In genomic region chrX:41300758-41301437, GRCh38 we compare ENCODE assay signal across 15 cellular contexts. TPM values are rescaled to one million over a fixed set of nuclear protein-coding genes. Genes with fewer than 3 reads are reported as not detected.
DNase-seq lines count a peak whose midpoint lies in the region; ATAC-seq and TF ChIP-seq lines count a peak whose summit lies in the region.
"Had no signal": no experiment of that assay in that cellular context is flagged by ENCODE, and none has a peak within 500 bp of the region (broad histone marks: within the 10 kb centered on the region; RNA-seq: fewer than 3 reads in every experiment).

No MANE protein-coding gene starts in this region.

- POLR2A ChIA-PET in CD8-positive, alpha-beta T cell (lab: Charles Lee), result no interaction called here

- H3K9me3 ChIP-seq in hepatocyte (ENCODE audit: low read depth) (no peaks in the 10 kb centered on the region), H9 (ENCODE audit: control insufficient read depth, low read depth, low read length) (no peaks in the 10 kb centered on the region)
- H3K9me3 ChIP-seq in CD8-positive, alpha-beta T cell (ENCODE audit: low read length), result no peaks in the 10 kb centered on the region
- H3K9me3 ChIP-seq: ascending aorta, transverse colon had no signal

- H3K27me3 ChIP-seq in hepatocyte, result no peaks in the 10 kb centered on the region
- H3K27me3 ChIP-seq in CD8-positive, alpha-beta T cell (ENCODE audit: insufficient read depth, low read length), result no peaks in the 10 kb centered on the region
- no peaks in the 10 kb centered on the region for H3K27me3 ChIP-seq in H9 (ENCODE audit: insufficient read depth, low read length)
- H3K27me3 ChIP-seq: ascending aorta, transverse colon had no signal

- H3K23ac ChIP-seq in H9 (ENCODE audit: insufficient read length, low read depth, low read length), result no peak overlapping the region

- no peak overlapping the region for H4K5ac ChIP-seq in H9 (ENCODE audit: insufficient read length, low read depth, low read length)

- H3K4me1 ChIP-seq in hepatocyte (ENCODE audit: insufficient read depth) (no peaks in the 10 kb centered on the region), H9 (ENCODE audit: insufficient read depth, low read length) (peaks cover 3% of the 10 kb centered on the region; the same call in 1 of the 2 replicates)
- H3K4me1 ChIP-seq in CD8-positive, alpha-beta T cell (ENCODE audit: insufficient read depth, low read length), result no peaks in the 10 kb centered on the region
- H3K4me1 ChIP-seq: ascending aorta, transverse colon had no signal

- intact Hi-C loops in CD8-positive, alpha-beta T cell (cut with DNase I, micrococcal nuclease), result no loop called here

- no peak overlapping the region for H3K56ac ChIP-seq in H9 (ENCODE audit: insufficient read length, low read depth, low read length)

- H3K27me3 Mint-ChIP-seq in CD8-positive, alpha-beta T cell (ENCODE audit: low read depth), result no peaks in the 10 kb centered on the region
- peaks cover 2% of the 10 kb centered on the region; the same call in 1 of the 2 replicates for H3K27me3 Mint-ChIP-seq in H9 (ENCODE audit: low read depth)

- no peaks in the 10 kb centered on the region for H3K36me3 ChIP-seq in hepatocyte (replicated peaks; ENCODE audit: insufficient read depth, low read depth)
- no peaks in the 10 kb centered on the region for H3K36me3 ChIP-seq in CD8-positive, alpha-beta T cell (ENCODE audit: insufficient read depth, low read length)
- H3K36me3 ChIP-seq: ascending aorta, transverse colon had no signal

- no peak overlapping the region for H3K4me3 ChIP-seq in hepatocyte
- no peak overlapping the region for H3K4me3 ChIP-seq in CD8-positive, alpha-beta T cell (ENCODE audit: low read depth, low read length)
- H3K4me3 ChIP-seq: ascending aorta, transverse colon had no signal

- no peak overlapping the region for H4K8ac ChIP-seq in H9 (replicated peaks; ENCODE audit: insufficient read length, low read depth, low read length)

- peak; percentile 1 for DNase-seq in ACHN
- DNase-seq in HS-27A (ENCODE audit: low read depth), result peak; percentile 22
- peak; percentile 24 for DNase-seq in astrocyte of the hippocampus (ENCODE audit: low read depth, low spot score)
- no peak for DNase-seq in hepatocyte (ENCODE audit: low spot score)
- no peak for DNase-seq in NCI-H187 (lab: John Stamatoyannopoulos, UW)
- no peak for DNase-seq in central memory CD4-positive, alpha-beta T cell
- no peak for DNase-seq in CD8-positive, alpha-beta T cell
- DNase-seq in H9, result no peak
- DNase-seq: activated CD4-positive, alpha-beta T cell treated with anti-CD3 and anti-CD28 coated beads, Interleukin-2, amount 50 U/mL, for 4 hours; activated T-cell treated with anti-CD3 and anti-CD28 coated beads, Interleukin-2, amount 50 U/mL, for 72 hours; NCI-H774; stimulated activated CD4-positive, alpha-beta T cell treated with anti-CD3 and anti-CD28 coated beads, Interleukin-4, amount 100 ng/mL, for 1 hour; transverse colon had no signal

- H3K36me3 Mint-ChIP-seq in CD8-positive, alpha-beta T cell, result no peaks in the 10 kb centered on the region
- H3K36me3 Mint-ChIP-seq in H9 (ENCODE audit: insufficient read depth in 1 of 3, low read depth in 3 of 3), result peaks cover 0 to 8% (median 4%) of the 10 kb centered on the region in 3 experiments; a peak in 5 of 7 replicates

- no peak overlapping the region for H3K9ac ChIP-seq in H9 (ENCODE audit: extremely low read depth, insufficient read length, low read length)

- H2BK15ac ChIP-seq in H9 (ENCODE audit: low read depth, low read length), result no peak overlapping the region

- TF ChIP-seq CTCF in hepatocyte (IDR thresholded peaks at IDR 0.05; ENCODE audit: poor library complexity) (no peak), H9 (conservative IDR thresholded peaks at IDR 0.05) (no peak)
- TF ChIP-seq CTCF in CD8-positive, alpha-beta T cell (IDR thresholded peaks at IDR 0.05), result no peak

- no peak overlapping the region for H3T11ph ChIP-seq in H9 (ENCODE audit: low read length)

- no peaks in the 10 kb centered on the region for H3K9me3 Mint-ChIP-seq in CD8-positive, alpha-beta T cell
- H3K9me3 Mint-ChIP-seq in H9, result peaks cover 61 to 69% of the 10 kb centered on the region in 2 experiments
- H3K9me3 Mint-ChIP-seq: activated T-cell treated with anti-CD3 and anti-CD28 coated beads, Interleukin-2, amount 50 U/mL, for 72 hours had no signal

- no peak overlapping the region for H4K91ac ChIP-seq in H9 (ENCODE audit: insufficient read length, low read depth, low read length)

- H3K18ac ChIP-seq in H9 (ENCODE audit: insufficient read length, low read depth, low read length), result no peak overlapping the region

- 80% methylated on average over 5 of the region's 5 CpGs for WGBS in hepatocyte (ENCODE audit: low lambda C conversion rate, missing lambda C conversion rate)
- no CpG with 5 or more reads among the region's 5 CpGs for WGBS in H9 (ENCODE audit: extremely low coverage, insufficient read length, low lambda C conversion rate)

- no peak overlapping the region for H3K27ac Mint-ChIP-seq in CD8-positive, alpha-beta T cell
- no peak overlapping the region for H3K27ac Mint-ChIP-seq in H9
- H3K27ac Mint-ChIP-seq: activated T-cell treated with anti-CD3 and anti-CD28 coated beads, Interleukin-2, amount 50 U/mL, for 72 hours had no signal

- CTCF ChIA-PET in CD8-positive, alpha-beta T cell (lab: Charles Lee), result no interaction called here

- in situ Hi-C loops in ACHN (cut with HindIII; ENCODE audit: low pct_ligation_motif_present, low pct_unique_long_range_greater_than_20kb, low sequenced_read_pairs), result no loop called here

- no peaks in the 10 kb centered on the region for H3K9me2 ChIP-seq in hepatocyte (replicated peaks; ENCODE audit: insufficient read depth)

- no peaks in the 10 kb centered on the region for H3K79me1 ChIP-seq in H9 (ENCODE audit: insufficient read depth, low read depth, low read length, poor library complexity, severe bottlenecking)

- no peak overlapping the region for H3K4ac ChIP-seq in H9 (ENCODE audit: low read depth, low read length)

- H3K4me1 Mint-ChIP-seq in CD8-positive, alpha-beta T cell (ENCODE audit: low read depth), result no peaks in the 10 kb centered on the region
- H3K4me1 Mint-ChIP-seq in H9, result peaks cover 22 to 27% of the 10 kb centered on the region in 2 experiments

- H3K4me2 ChIP-seq in hepatocyte (no peak overlapping the region), H9 (ENCODE audit: insufficient read depth, insufficient read length, low read length) (no peak overlapping the region)

- H2BK5ac ChIP-seq in H9 (ENCODE audit: insufficient read length, low read length), result no peak overlapping the region

- no peaks in the 10 kb centered on the region for H3K23me2 ChIP-seq in H9 (ENCODE audit: insufficient read length, low read depth, low read length, poor library complexity, severe bottlenecking)

- H2AK5ac ChIP-seq in H9 (ENCODE audit: insufficient read length, low read length), result no peak overlapping the region

- H3K27ac ChIP-seq in hepatocyte (peak overlapping the region; percentile 46), H9 (ENCODE audit: insufficient read length, low read depth, low read length) (no peak overlapping the region)
- no peak overlapping the region for H3K27ac ChIP-seq in CD8-positive, alpha-beta T cell (ENCODE audit: low read depth, low read length)
- H3K27ac ChIP-seq: ascending aorta, RWPE1, transverse colon had no signal

- no peak overlapping the region for H2BK120ac ChIP-seq in H9 (ENCODE audit: low read depth, low read length, poor library complexity, severe bottlenecking)

- H4K20me1 ChIP-seq in hepatocyte (ENCODE audit: insufficient read depth, poor library complexity, severe bottlenecking) (no peaks in the 10 kb centered on the region), H9 (ENCODE audit: control insufficient read depth, insufficient read depth, insufficient read length) (no peaks in the 10 kb centered on the region)

- H2AFZ ChIP-seq in hepatocyte (no peak overlapping the region), H9 (ENCODE audit: low read length) (no peak overlapping the region)

- no peak overlapping the region for H2BK12ac ChIP-seq in H9 (ENCODE audit: insufficient read length, low read depth, low read length)

- no peaks in the 10 kb centered on the region for H3K79me2 ChIP-seq in hepatocyte
- H3K79me2 ChIP-seq in H9 (ENCODE audit: insufficient read depth, low read length), result no peaks in the 10 kb centered on the region

- no peak overlapping the region for H3K14ac ChIP-seq in H9 (ENCODE audit: insufficient read depth, low read length)

- no peak for ATAC-seq in CD8-positive, alpha-beta T cell
- ATAC-seq: activated T-cell treated with anti-CD3 and anti-CD28 coated beads, Interleukin-2, amount 50 U/mL, for 72 hours had no signal

- H2BK20ac ChIP-seq in H9 (ENCODE audit: low read depth, low read length, poor library complexity, severe bottlenecking), result no peak overlapping the region

- no peak overlapping the region for H3K4me3 Mint-ChIP-seq in CD8-positive, alpha-beta T cell
- no peak overlapping the region for H3K4me3 Mint-ChIP-seq in H9
- H3K4me3 Mint-ChIP-seq: activated T-cell treated with anti-CD3 and anti-CD28 coated beads, Interleukin-2, amount 50 U/mL, for 72 hours had no signal

RNA-seq across cellular contexts. Expression of gene DDX3X, which starts 33.1 kb away (rescaled TPM):
- total RNA-seq in hepatocyte (179 and 202 TPM in 2 replicates), H9 (2021) (328 and 338 TPM in 2 replicates)
- 109 and 124 TPM in 2 replicates for polyA plus RNA-seq in hepatocyte
- 100 to 1,000 TPM; 643 to 648 TPM for total RNA-seq in CD8-positive, alpha-beta T cell

Comparison
In these comparisons a context has a peak if more than half of its experiments do, and no peak if none do; other contexts are left out.
1. DNase-seq: peak in ACHN (single experiment), HS-27A (single experiment) and astrocyte of the hippocampus (single experiment); none in hepatocyte (single experiment), NCI-H187 (0 of 2), central memory CD4-positive, alpha-beta T cell (single experiment), CD8-positive, alpha-beta T cell (0 of 7) and H9 (single experiment).